Comparison of ENCODE assay signal across 8 cellular contexts in genomic region chr3:172522871-172523818, GRCh38. TPM values are rescaled to one million over a fixed set of nuclear protein-coding genes. Genes with fewer than 3 reads are reported as not detected.
DNase-seq lines count a peak whose midpoint lies in the region; ATAC-seq, FAIRE-seq and TF ChIP-seq lines count a peak whose summit lies in the region.

TSS of gene TNFSF10 (minus strand) at chr3:172523430. CDS start at chr3:172523384, 46 bp downstream.

- H3K36me3 Mint-ChIP-seq in activated T-helper 17 cell treated with anti-CD3 and anti-CD28 coated beads, Interleukin-2, amount 50 U/mL, for 72 hours (ENCODE audit: low read depth), result peaks cover 33% of the 10 kb centered on the region

- CTCF ChIA-PET in A549 (lab: Yijun Ruan, JAX), result interaction anchor here (1.2 kb wide), 1 partner anchor 72 kb away, joined by 3 read pairs; no protein-coding TSS in a partner anchor

- no peaks in the 10 kb centered on the region for H3K27me3 ChIP-seq in Peyer's patch

- no peaks in the 10 kb centered on the region for H3K36me3 ChIP-seq in Peyer's patch

- no peak for TF ChIP-seq POLR2A in A549 (IDR thresholded peaks at IDR 0.05; ENCODE audit: low read length)
- TF ChIP-seq POLR2A in Peyer's patch (IDR thresholded peaks at IDR 0.05), result peak; percentile 95 to 98

- 32% methylated on average over 9 of the region's 9 CpGs for WGBS in A549 (ENCODE audit: missing lambda C conversion rate)

- H3K4me1 ChIP-seq in A549 (no peaks in the 10 kb centered on the region), Peyer's patch (peaks cover 0 to 32% (median 4%) of the 10 kb centered on the region in 4 donors)

- H3K4me2 ChIP-seq in A549, result peak within 1 kb of the TSS; percentile 67

- H3K27ac Mint-ChIP-seq in activated T-helper 17 cell treated with anti-CD3 and anti-CD28 coated beads, Interleukin-2, amount 50 U/mL, for 72 hours, result peak within 1 kb of the TSS; percentile 79

- POLR2A ChIA-PET in A549 (lab: Yijun Ruan, JAX), result no interaction called here

- DNase-seq in A549 (ENCODE audit: low read depth in 1 of 2, low spot score in 1 of 2) (no peak), Peyer's patch (peak; percentile 81 to 93 (median 89)), glomerular visceral epithelial cell (ENCODE audit: extremely low spot score) (peak; percentile 90), retina (peak; percentile 32), NCI-H1105 treated with DMSO at 0.1 percent for 48 hours (lab: John Stamatoyannopoulos, UW) (no peak)

- peak within 1 kb of the TSS; percentile 91 for H3K4me3 Mint-ChIP-seq in activated T-helper 17 cell treated with anti-CD3 and anti-CD28 coated beads, Interleukin-2, amount 50 U/mL, for 72 hours

- ATAC-seq in A549 (peak; percentile 54 to 70; a peak in 4 of 6 replicates), GM19035 (IDR thresholded peaks at IDR 0.05; ENCODE audit: unreplicated experiment) (peak; percentile 90), HG03139 (IDR thresholded peaks at IDR 0.05; ENCODE audit: unreplicated experiment) (peak; percentile 84)
- ATAC-seq in activated T-helper 17 cell treated with anti-CD3 and anti-CD28 coated beads, Interleukin-2, amount 50 U/mL, for 72 hours (replicated peaks), result peak; percentile 83

- TF ChIP-seq CTCF in A549 (IDR thresholded peaks at IDR 0.05), result no peak
- TF ChIP-seq CTCF in Peyer's patch (IDR thresholded peaks at IDR 0.05), result no peak

- H3K4me3 ChIP-seq in A549 (0 out of 3 replicates have a peak within 1 kb of the TSS, but pooled peaks have one; percentile 22), Peyer's patch (peak within 1 kb of the TSS; percentile 38 to 86 (median 56))

- no peak for TF ChIP-seq EP300 in A549 (IDR thresholded peaks at IDR 0.05)

- H3K27me3 Mint-ChIP-seq in activated T-helper 17 cell treated with anti-CD3 and anti-CD28 coated beads, Interleukin-2, amount 50 U/mL, for 72 hours, result no peaks in the 10 kb centered on the region

- no peak for FAIRE-seq in A549 (lab: Jason Lieb, UNC)

- peak within 1 kb of the TSS in 1 of 2 experiments; percentile 46; a peak in 2 of 6 replicates for H3K27ac ChIP-seq in A549
- H3K27ac ChIP-seq in Peyer's patch, result peak within 1 kb of the TSS; percentile 73 to 95 (median 88)

- no peaks in the 10 kb centered on the region for H3K9me3 ChIP-seq in A549
- H3K9me3 ChIP-seq in Peyer's patch, result no peaks in the 10 kb centered on the region

- no peak for TF ChIP-seq RAD21 in A549 (conservative IDR thresholded peaks at IDR 0.05 in 1 of 2, IDR thresholded peaks at IDR 0.05 in 1 of 2)

- H3K4me1 Mint-ChIP-seq in activated T-helper 17 cell treated with anti-CD3 and anti-CD28 coated beads, Interleukin-2, amount 50 U/mL, for 72 hours, result peaks cover 25% of the 10 kb centered on the region

- H3K9me3 Mint-ChIP-seq in activated T-helper 17 cell treated with anti-CD3 and anti-CD28 coated beads, Interleukin-2, amount 50 U/mL, for 72 hours, result no peaks in the 10 kb centered on the region

TF ChIP-seq in A549, 52 proteins besides CTCF, POLR2A, EP300 and RAD21:
- TF ChIP-seq FOXS1 (CRISPR knock-in tag; IDR thresholded peaks at IDR 0.05), result no peak
- no peak for TF ChIP-seq NFE2L2 (conservative IDR thresholded peaks at IDR 0.05; ENCODE audit: low read length)
- TF ChIP-seq, protein P1, sequence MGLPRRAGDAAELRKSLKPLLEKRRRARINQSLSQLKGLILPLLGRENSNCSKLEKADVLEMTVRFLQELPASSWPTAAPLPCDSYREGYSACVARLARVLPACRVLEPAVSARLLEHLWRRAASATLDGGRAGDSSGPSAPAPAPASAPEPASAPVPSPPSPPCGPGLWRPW (IDR thresholded peaks at IDR 0.05), result no peak
- no peak for TF ChIP-seq TFCP2L1 (CRISPR knock-in tag; IDR thresholded peaks at IDR 0.05)
- no peak for TF ChIP-seq HOXA7 (CRISPR knock-in tag; IDR thresholded peaks at IDR 0.05)
- no peak for TF ChIP-seq USF2 (IDR thresholded peaks at IDR 0.05)
- no peak for TF ChIP-seq HMGXB4 (CRISPR knock-in tag; IDR thresholded peaks at IDR 0.05; ENCODE audit: borderline replicate concordance)
- TF ChIP-seq NR3C1 (IDR thresholded peaks at IDR 0.05), result no peak
- no peak for TF ChIP-seq CHD2 (IDR thresholded peaks at IDR 0.05; ENCODE audit: low read length, partially characterized antibody)
- TF ChIP-seq HOXB5 (CRISPR knock-in tag; IDR thresholded peaks at IDR 0.05), result no peak

RNA-seq across cellular contexts. Expression of gene TNFSF10, which starts in this region (rescaled TPM):
- polyA plus RNA-seq in A549 (2011; rRNA removed) (0.92 and 1.7 TPM in 2 replicates), A549 (2017; fragmentation: RNase III; extraction: RNeasy Plus Mini Kit Qiagen cat#74134 plus additional on column Dnase treatment) (0.05 to 0.48 TPM (median 0.46 TPM) in 3 replicates)
- 0.05 and 0.09 TPM in 2 replicates for polyA plus RNA-seq in A549 (2012; cell fraction: cytosol; rRNA removed)
- not detected in 2 replicates for polyA plus RNA-seq in A549 (2012; cell fraction: nucleus; rRNA removed)
- 0.78 and 2.2 TPM in 2 replicates for polyA minus RNA-seq in A549 (2011; rRNA and poly(A)+ RNA removed)
- total RNA-seq in Peyer's patch, result 100 to 1,000 TPM in 3 of 4 donors, 10 to 100 TPM in 1; 52.0 to 229 (median 123) TPM
- total RNA-seq in activated T-helper 17 cell treated with anti-CD3 and anti-CD28 coated beads, Interleukin-2, amount 50 U/mL, for 72 hours, result 10 to 100 TPM; 33.6 to 36.1 TPM

Comparison
In these comparisons a context has a peak if more than half of its experiments do, and no peak if none do; other contexts are left out.
1. DNase-seq: peak in Peyer's patch (3 of 3), glomerular visceral epithelial cell (single experiment) and retina (single experiment); none in A549 (0 of 2) and NCI-H1105 treated with DMSO at 0.1 percent for 48 hours (single experiment).
2. Peak in every context shown above with its lines, with median percentiles within 50 percentile points of each other: ATAC-seq.